In genomic region chr4:173243917-173244658, GRCh38 we compare ENCODE assay signal across 11 cellular contexts.
A peak's percentile ranks its signal among the peaks of the same experiment; 100 is the strongest.
DNase-seq lines count a peak whose midpoint lies in the region; ATAC-seq lines count a peak whose summit lies in the region.
"Had no signal": no experiment of that assay in that cellular context is flagged by ENCODE, and none has a peak within 500 bp of the region (broad histone marks: within the 10 kb centered on the region; RNA-seq: fewer than 3 reads in every experiment).

No MANE protein-coding gene starts in this region.

- peaks cover 2% of the 10 kb centered on the region for H3K36me3 Mint-ChIP-seq in activated CD4-positive, alpha-beta T cell treated with anti-CD3 and anti-CD28 coated beads, Interleukin-2, amount 10 ng/mL, durations not matched to agents 24 days and 14 days (ENCODE audit: low read depth)

- H3K27me3 ChIP-seq in iPS-20b (ENCODE audit: insufficient read depth, low read length), result no peaks in the 10 kb centered on the region

- H3K9me3 ChIP-seq in iPS-20b (ENCODE audit: insufficient read depth, low read depth, low read length), result no peaks in the 10 kb centered on the region

- H3K9ac ChIP-seq in iPS-20b (ENCODE audit: low read depth, low read length), result peak overlapping the region; percentile 10; the same call in 1 of the 2 replicates

- no peak overlapping the region for H3K27ac ChIP-seq in iPS-20b (ENCODE audit: low read length)
- H3K27ac ChIP-seq: SK-N-MC had no signal

- H3K36me3 ChIP-seq in iPS-20b (ENCODE audit: insufficient read depth, low read depth, low read length), result peaks cover 14% of the 10 kb centered on the region

- no peaks in the 10 kb centered on the region for H3K9me3 Mint-ChIP-seq in activated CD4-positive, alpha-beta T cell treated with anti-CD3 and anti-CD28 coated beads, Interleukin-2, amount 10 ng/mL, durations not matched to agents 24 days and 14 days
- H3K9me3 Mint-ChIP-seq: activated T-helper 1 cell treated with anti-CD3 and anti-CD28 coated beads, Interleukin-12 subunit alpha, Interleukin-12 subunit beta, Interleukin-2, Interleukin-4 antibody, amounts not matched to agents 30 ng/mL and 10 ng/mL and 1 ng/mL, durations not matched to agents 14 hours and 24 hours and 36 hours had no signal

- peaks cover 15% of the 10 kb centered on the region for H3K4me1 Mint-ChIP-seq in activated CD4-positive, alpha-beta T cell treated with anti-CD3 and anti-CD28 coated beads, Interleukin-2, amount 10 ng/mL, durations not matched to agents 24 days and 14 days

- H3K4me3 Mint-ChIP-seq in activated CD4-positive, alpha-beta T cell treated with anti-CD3 and anti-CD28 coated beads, Interleukin-2, amount 10 ng/mL, durations not matched to agents 24 days and 14 days, result no peak overlapping the region
- H3K4me3 Mint-ChIP-seq: activated T-helper 1 cell treated with anti-CD3 and anti-CD28 coated beads, Interleukin-12 subunit alpha, Interleukin-12 subunit beta, Interleukin-2, Interleukin-4 antibody, amounts not matched to agents 30 ng/mL and 10 ng/mL and 1 ng/mL, durations not matched to agents 14 hours and 24 hours and 36 hours had no signal

- DNase-seq in cerebellar cortex (ENCODE audit: low spot score) (no peak), T-helper 1 cell (no peak), foreskin melanocyte (no peak)
- DNase-seq in activated CD4-positive, alpha-beta T cell treated with anti-CD3 and anti-CD28 coated beads, Interleukin-2, amount 10 ng/mL, durations not matched to agents 24 days and 14 days, result no peak
- DNase-seq: stimulated activated CD4-positive, alpha-beta T cell treated with anti-CD3 and anti-CD28 coated beads, Interleukin-4, amount 100 ng/mL, for 24 hours had no signal

- no peak overlapping the region for H3K4me3 ChIP-seq in iPS-20b (ENCODE audit: low read length)
- H3K4me3 ChIP-seq: SK-N-MC had no signal

- peaks cover 5% of the 10 kb centered on the region for H3K27me3 Mint-ChIP-seq in activated CD4-positive, alpha-beta T cell treated with anti-CD3 and anti-CD28 coated beads, Interleukin-2, amount 10 ng/mL, durations not matched to agents 24 days and 14 days

- peaks cover 62% of the 10 kb centered on the region for H3K4me1 ChIP-seq in iPS-20b (ENCODE audit: insufficient read depth, low read length)

- H3K27ac Mint-ChIP-seq in activated CD4-positive, alpha-beta T cell treated with anti-CD3 and anti-CD28 coated beads, Interleukin-2, amount 10 ng/mL, durations not matched to agents 24 days and 14 days, result no peak overlapping the region
- H3K27ac Mint-ChIP-seq: activated T-helper 1 cell treated with anti-CD3 and anti-CD28 coated beads, Interleukin-12 subunit alpha, Interleukin-12 subunit beta, Interleukin-2, Interleukin-4 antibody, amounts not matched to agents 30 ng/mL and 10 ng/mL and 1 ng/mL, durations not matched to agents 14 hours and 24 hours and 36 hours had no signal

- peak; percentile 53 for ATAC-seq in GM19025 (IDR thresholded peaks at IDR 0.05; ENCODE audit: low read depth, unreplicated experiment)
- ATAC-seq in HG02571 (IDR thresholded peaks at IDR 0.05; ENCODE audit: unreplicated experiment), result peak; percentile 72
- peak; percentile 83 for ATAC-seq in HG03558 (IDR thresholded peaks at IDR 0.05; ENCODE audit: extremely low read depth, unreplicated experiment)

- intact Hi-C loops in activated CD4-positive, alpha-beta T cell treated with anti-CD3 and anti-CD28 coated beads, Interleukin-2, amount 10 ng/mL, durations not matched to agents 24 days and 14 days (cut with micrococcal nuclease), result no loop called here
